Comparison of ENCODE assay signal across 20 cellular contexts in genomic region chr14:101460986-101461750, GRCh38.
A peak's percentile ranks its signal among the peaks of the same experiment; 100 is the strongest.
DNase-seq lines count a peak whose midpoint lies in the region; ATAC-seq and TF ChIP-seq lines count a peak whose summit lies in the region.
"Had no signal": no experiment of that assay in that cellular context is flagged by ENCODE, and none has a peak within 500 bp of the region (broad histone marks: within the 10 kb centered on the region; RNA-seq: fewer than 3 reads in every experiment).

No MANE protein-coding gene starts in this region.

- no TSS peak for BruUV-seq in Calu3 (replicated peaks; lab: Mats Ljungman, UMichigan)

- H3K4me3 Mint-ChIP-seq in endodermal cell: no peak overlapping the region
- no peak overlapping the region for H3K4me3 Mint-ChIP-seq in Calu3 (ENCODE audit: low read depth, unreplicated experiment)

- TF ChIP-seq CTCF in endodermal cell (conservative IDR thresholded peaks at IDR 0.05) (no peak), Calu3 (IDR thresholded peaks at IDR 0.05; ENCODE audit: unreplicated experiment) (no peak)

- ATAC-seq in activated naive CD4-positive, alpha-beta T cell treated with anti-CD3 and anti-CD28 coated beads, Interleukin-2, amount 50 U/mL, for 72 hours: no peak
- ATAC-seq in HG03342 (IDR thresholded peaks at IDR 0.05; ENCODE audit: unreplicated experiment): no peak
- ATAC-seq: HepG2, K562 had no signal

- H3K4me1 Mint-ChIP-seq in endodermal cell (peaks cover 11% of the 10 kb centered on the region), Calu3 (ENCODE audit: low read depth, unreplicated experiment) (peaks cover 18% of the 10 kb centered on the region)

- no peak overlapping the region for H3K27ac ChIP-seq in endodermal cell (ENCODE audit: low read depth, low read length)
- peak overlapping the region; percentile 66 for H3K27ac ChIP-seq in trophoblast cell (ENCODE audit: low read depth, low read length)
- H3K27ac ChIP-seq: HL-60 had no signal

- H3K27me3 ChIP-seq in endodermal cell (ENCODE audit: control insufficient read depth, insufficient read depth, low read length, poor library complexity, severe bottlenecking): peaks cover 55% of the 10 kb centered on the region
- no peaks in the 10 kb centered on the region for H3K27me3 ChIP-seq in trophoblast cell (ENCODE audit: insufficient read depth, low read length)

- H3K79me1 ChIP-seq in trophoblast cell (ENCODE audit: low read length): peaks cover 20% of the 10 kb centered on the region

- H3K36me3 Mint-ChIP-seq in activated naive CD4-positive, alpha-beta T cell treated with anti-CD3 and anti-CD28 coated beads, Interleukin-2, amount 50 U/mL, for 72 hours: no peaks in the 10 kb centered on the region
- no peaks in the 10 kb centered on the region for H3K36me3 Mint-ChIP-seq in endodermal cell (ENCODE audit: low read depth)
- H3K36me3 Mint-ChIP-seq in Calu3 (ENCODE audit: insufficient read depth, unreplicated experiment): peaks cover 12% of the 10 kb centered on the region

- H3K4me3 ChIP-seq in endodermal cell (ENCODE audit: low read length) (no peak overlapping the region), trophoblast cell (ENCODE audit: low read depth, low read length) (no peak overlapping the region)
- H3K4me3 ChIP-seq: K562 had no signal

- peak overlapping the region; percentile 14 for H2BK12ac ChIP-seq in trophoblast cell (ENCODE audit: low read length)

- no peak overlapping the region for H3K9ac ChIP-seq in endodermal cell (ENCODE audit: extremely low read depth, low read length, poor library complexity, severe bottlenecking)
- no peak overlapping the region for H3K9ac ChIP-seq in trophoblast cell (ENCODE audit: low read length)

- WGBS in endodermal cell (ENCODE audit: insufficient coverage in 1 of 2, insufficient read length in 1 of 2), 2 experiments: 91 to 95% methylated on average over 9 to 12 of the region's 12 CpGs
- no CpG with 5 or more reads among the region's 12 CpGs for WGBS in trophoblast cell (ENCODE audit: extremely low coverage, insufficient coverage, insufficient read length)

- peaks cover 4% of the 10 kb centered on the region for H3K79me2 ChIP-seq in trophoblast cell (ENCODE audit: control insufficient read depth, insufficient read depth, low read length, poor library complexity)

- H4K91ac ChIP-seq in trophoblast cell (ENCODE audit: low read depth, low read length): peak overlapping the region; percentile 58

- no peak overlapping the region for H2AFZ ChIP-seq in trophoblast cell (ENCODE audit: insufficient read depth, low read length, poor library complexity)

- no peaks in the 10 kb centered on the region for H3K9me3 Mint-ChIP-seq in activated naive CD4-positive, alpha-beta T cell treated with anti-CD3 and anti-CD28 coated beads, Interleukin-2, amount 50 U/mL, for 72 hours
- no peaks in the 10 kb centered on the region for H3K9me3 Mint-ChIP-seq in endodermal cell
- H3K9me3 Mint-ChIP-seq in Calu3 (ENCODE audit: low read depth, unreplicated experiment): no peaks in the 10 kb centered on the region

- no peak overlapping the region for H3K23ac ChIP-seq in trophoblast cell (ENCODE audit: low read length)

- H2BK120ac ChIP-seq in trophoblast cell (ENCODE audit: insufficient read depth, low read length, poor library complexity): peak overlapping the region; percentile 81

- peak overlapping the region; percentile 10 for H3K4me2 ChIP-seq in trophoblast cell (ENCODE audit: low read length)

- CTCF ChIA-PET in Calu3 (lab: Charles Lee): interaction anchor here (0.5 kb wide), 2 partner anchors 27 to 356 kb away, joined by 4 read pairs; no protein-coding TSS in a partner anchor

- H3K4ac ChIP-seq in trophoblast cell (ENCODE audit: low read depth, low read length): peak overlapping the region; percentile 32

- H4K8ac ChIP-seq in trophoblast cell (ENCODE audit: low read depth, low read length): peak overlapping the region; percentile 70

- H3K9me3 ChIP-seq in endodermal cell (ENCODE audit: control insufficient read depth, low read length) (no peaks in the 10 kb centered on the region), trophoblast cell (ENCODE audit: insufficient read depth, low read depth, low read length) (peaks cover 2% of the 10 kb centered on the region)

- H3K36me3 ChIP-seq in endodermal cell (ENCODE audit: control insufficient read depth, insufficient read depth, low read length) (no peaks in the 10 kb centered on the region), trophoblast cell (ENCODE audit: control insufficient read depth in 1 of 2, insufficient read depth in 2 of 2, low read length in 2 of 2) (no peaks in the 10 kb centered on the region)

- peak overlapping the region; percentile 79 for H2BK5ac ChIP-seq in trophoblast cell (ENCODE audit: low read depth, low read length, poor library complexity)

- in situ Hi-C loops in G401 (cut with HindIII; ENCODE audit: low sequenced_read_pairs): no loop called here

- H4K12ac ChIP-seq in trophoblast cell (ENCODE audit: low read depth, low read length): no peak overlapping the region

- intact Hi-C loops in Calu3 (cut with micrococcal nuclease; ENCODE audit: unreplicated experiment): no loop called here

- H2AK5ac ChIP-seq in trophoblast cell (ENCODE audit: low read length): peak overlapping the region; percentile 42

- peak overlapping the region; percentile 39 for H3K18ac ChIP-seq in trophoblast cell (ENCODE audit: low read length)

- DNase-seq in activated naive CD4-positive, alpha-beta T cell treated with anti-CD3 and anti-CD28 coated beads, Interleukin-2, amount 50 U/mL, for 16 hours: peak; percentile 3
- DNase-seq in activated naive CD4-positive, alpha-beta T cell treated with anti-CD3 and anti-CD28 coated beads, Interleukin-2, amount 50 U/mL, for 72 hours (ENCODE audit: low spot score in 2 of 2): no peak
- peak; percentile 37 for DNase-seq in endodermal cell
- no peak for DNase-seq in trophoblast cell
- DNase-seq in Calu3: no peak
- DNase-seq in G401 (ENCODE audit: low spot score): no peak
- DNase-seq: DMS53, MM.1S, NCI-H1048, NCI-H1436, NCI-H1930, NCI-H226, NCI-H524 treated with DMSO at 0.1 percent for 48 hours, NCI-H82, SHP77 had no signal

- peak overlapping the region; percentile 67 for H3K14ac ChIP-seq in trophoblast cell (ENCODE audit: low read length)

- H3K27ac Mint-ChIP-seq in activated naive CD4-positive, alpha-beta T cell treated with anti-CD3 and anti-CD28 coated beads, Interleukin-2, amount 50 U/mL, for 72 hours: no peak overlapping the region
- H3K27ac Mint-ChIP-seq in endodermal cell (no peak overlapping the region), Calu3 (ENCODE audit: unreplicated experiment) (no peak overlapping the region)
- H3K27ac Mint-ChIP-seq: CD14-positive monocyte had no signal

- H3K27me3 Mint-ChIP-seq in endodermal cell (ENCODE audit: insufficient read depth): peaks cover 38% of the 10 kb centered on the region
- H3K27me3 Mint-ChIP-seq in Calu3 (ENCODE audit: unreplicated experiment): no peaks in the 10 kb centered on the region

- H3K4me1 ChIP-seq in endodermal cell (ENCODE audit: control insufficient read depth, insufficient read depth, low read length): no peaks in the 10 kb centered on the region
- peaks cover 24 to 29% of the 10 kb centered on the region in 2 experiments for H3K4me1 ChIP-seq in trophoblast cell (ENCODE audit: control insufficient read depth in 1 of 2, insufficient read depth in 2 of 2, low read length in 2 of 2)

Comparison
In these comparisons a context has a peak if more than half of its experiments do, and no peak if none do; other contexts are left out.
1. DNase-seq: peak in activated naive CD4-positive, alpha-beta T cell treated with anti-CD3 and anti-CD28 coated beads, Interleukin-2, amount 50 U/mL, for 16 hours (single experiment) and endodermal cell (single experiment); none in activated naive CD4-positive, alpha-beta T cell treated with anti-CD3 and anti-CD28 coated beads, Interleukin-2, amount 50 U/mL, for 72 hours (0 of 2), trophoblast cell (0 of 2), Calu3 (single experiment) and G401 (single experiment).